ENCODE assay signal across 14 cellular contexts in genomic region chr3:123076496-123077418, GRCh38. TPM values are rescaled to one million over a fixed set of nuclear protein-coding genes. Genes with fewer than 3 reads are reported as not detected.
A peak's percentile ranks its signal among the peaks of the same experiment; 100 is the strongest.
DNase-seq lines count a peak whose midpoint lies in the region; ATAC-seq and TF ChIP-seq lines count a peak whose summit lies in the region.
"Had no signal": no experiment of that assay in that cellular context is flagged by ENCODE, and none has a peak within 500 bp of the region (broad histone marks: within the 10 kb centered on the region; RNA-seq: fewer than 3 reads in every experiment).

No MANE protein-coding gene starts in this region.

- H2AK5ac ChIP-seq in mesenchymal stem cell (ENCODE audit: low read length, severe bottlenecking), result no peak overlapping the region

- WGBS in mesenchymal stem cell, result 85% methylated on average over 5 of the region's 6 CpGs

- H3K23ac ChIP-seq in mesenchymal stem cell (ENCODE audit: low read length in 2 of 2), result no peak overlapping the region

- H3K14ac ChIP-seq in mesenchymal stem cell (ENCODE audit: low read length in 2 of 2), result no peak overlapping the region

- H3K9me3 ChIP-seq in BE2C (no peaks in the 10 kb centered on the region), mesenchymal stem cell (ENCODE audit: control insufficient read depth, low read length) (no peaks in the 10 kb centered on the region)
- H3K9me3 ChIP-seq: neutrophil had no signal

- no peak overlapping the region for H4K8ac ChIP-seq in mesenchymal stem cell (ENCODE audit: low read length)

- H3K4me3 ChIP-seq in BE2C (ENCODE audit: low read depth, low read length), result no peak overlapping the region; the same call in 1 of the 2 replicates
- peak overlapping the region; percentile 20 for H3K4me3 ChIP-seq in coronary artery
- H3K4me3 ChIP-seq in mesenchymal stem cell (ENCODE audit: insufficient read depth in 1 of 2, low read depth in 1 of 2, low read length in 2 of 2), result no peak overlapping the region
- H3K4me3 ChIP-seq: PC-9 had no signal

- peaks cover 22% of the 10 kb centered on the region for H3K79me1 ChIP-seq in mesenchymal stem cell (replicated peaks; ENCODE audit: low read length, poor library complexity, severe bottlenecking)

- H3K9ac ChIP-seq in mesenchymal stem cell (ENCODE audit: low read length), result peak overlapping the region; percentile 4

- peak overlapping the region in 1 of 2 experiments; percentile 29 for H2BK12ac ChIP-seq in mesenchymal stem cell (ENCODE audit: low read length in 2 of 2)

- no peaks in the 10 kb centered on the region for H3K27me3 ChIP-seq in BE2C
- no peaks in the 10 kb centered on the region for H3K27me3 ChIP-seq in mesenchymal stem cell (ENCODE audit: control insufficient read depth in 1 of 2, insufficient read depth in 1 of 2, low read length in 2 of 2)
- H3K27me3 ChIP-seq: neutrophil had no signal

- H3K36me3 ChIP-seq in BE2C (no peaks in the 10 kb centered on the region), mesenchymal stem cell (ENCODE audit: control insufficient read depth in 1 of 2, insufficient read depth in 2 of 2, low read depth in 1 of 2, low read length in 2 of 2) (peaks cover 2 to 3% of the 10 kb centered on the region in 2 experiments)
- H3K36me3 ChIP-seq: neutrophil had no signal

- H2BK120ac ChIP-seq in mesenchymal stem cell (ENCODE audit: low read depth, low read length), result no peak overlapping the region

- no peak for ATAC-seq in HG03039 (IDR thresholded peaks at IDR 0.05; ENCODE audit: unreplicated experiment)
- no peak for ATAC-seq in HG03442 (IDR thresholded peaks at IDR 0.05; ENCODE audit: unreplicated experiment)

- H3K4me2 ChIP-seq in mesenchymal stem cell (ENCODE audit: low read length, poor library complexity, severe bottlenecking), result no peak overlapping the region
- H3K4me2 ChIP-seq: PC-9 had no signal

- peak overlapping the region; percentile 67 to 70 for H3K27ac ChIP-seq in coronary artery
- no peak overlapping the region for H3K27ac ChIP-seq in mesenchymal stem cell (ENCODE audit: low read length, poor library complexity, severe bottlenecking)
- H3K27ac ChIP-seq: neutrophil, PC-9 had no signal

- no peak overlapping the region for H4K91ac ChIP-seq in mesenchymal stem cell (ENCODE audit: low read length)

- no peak for TF ChIP-seq CTCF in BE2C (IDR thresholded peaks at IDR 0.05; ENCODE audit: low read depth, low read length)
- no peak for TF ChIP-seq CTCF in coronary artery (IDR thresholded peaks at IDR 0.05)

- H2BK5ac ChIP-seq in mesenchymal stem cell (ENCODE audit: low read depth, low read length, poor library complexity, severe bottlenecking), result no peak overlapping the region

- H2BK15ac ChIP-seq in mesenchymal stem cell (ENCODE audit: low read depth, poor library complexity, severe bottlenecking), result no peak overlapping the region

- no peak overlapping the region for H2AFZ ChIP-seq in mesenchymal stem cell (ENCODE audit: low read depth, low read length)
- H2AFZ ChIP-seq: PC-9 had no signal

- DNase-seq in BE2C, result peak; percentile 88
- DNase-seq in NCI-H2029 treated with DMSO at 0.1 percent for 48 hours (lab: John Stamatoyannopoulos, UW), result peak; percentile 49
- DNase-seq in coronary artery (ENCODE audit: low spot score), result peak; percentile 87
- DNase-seq in mesenchymal stem cell, result peak; percentile 18
- DNase-seq in stimulated activated CD4-positive, alpha-beta T cell treated with anti-CD3 and anti-CD28 coated beads, Interleukin-15, amount 100 ng/mL, for 24 hours, result no peak
- DNase-seq in GDM1 (lab: John Stamatoyannopoulos, UW), result no peak
- DNase-seq: activated B cell treated with CpG ODN at 0.5 μM for 24 hours; effector memory CD4-positive, alpha-beta T cell; KBM-7; PC-9 had no signal

- peak overlapping the region in 1 of 2 experiments; percentile 11 for H3K18ac ChIP-seq in mesenchymal stem cell (ENCODE audit: low read depth in 1 of 2, low read length in 2 of 2)

- H3K4me1 ChIP-seq in BE2C (peaks cover 45% of the 10 kb centered on the region), mesenchymal stem cell (ENCODE audit: control insufficient read depth, insufficient read depth, low read depth, low read length) (peaks cover 4% of the 10 kb centered on the region)

- no peak overlapping the region for H3K4ac ChIP-seq in mesenchymal stem cell (ENCODE audit: low read depth in 1 of 2, low read length in 2 of 2)

RNA-seq across cellular contexts. Expression of gene PDIA5, which starts 9.9 kb away (rescaled TPM):
- polyA plus RNA-seq in BE2C (2012; ENCODE audit: insufficient read depth, insufficient read length, low read depth), result 48.9 TPM
- polyA plus RNA-seq in mesenchymal stem cell (2013, experiment 1 of 2), result 99.5 TPM
- polyA plus RNA-seq in mesenchymal stem cell (2013, experiment 2 of 2), result 101 TPM

RNA-seq across cellular contexts. Expression of gene SEMA5B, which starts 49.2 kb away (rescaled TPM):
- 10.7 TPM for polyA plus RNA-seq in BE2C (2012; ENCODE audit: insufficient read depth, insufficient read length, low read depth)
- polyA plus RNA-seq in mesenchymal stem cell (2013, experiment 1 of 2), result 0.04 TPM
- 0.10 TPM for polyA plus RNA-seq in mesenchymal stem cell (2013, experiment 2 of 2)
- polyA plus RNA-seq: BJ had no signal

Comparison
In these comparisons a context has a peak if more than half of its experiments do, and no peak if none do; other contexts are left out.
1. DNase-seq: peak in BE2C (single experiment), NCI-H2029 treated with DMSO at 0.1 percent for 48 hours (single experiment), coronary artery (single experiment) and mesenchymal stem cell (single experiment); none in stimulated activated CD4-positive, alpha-beta T cell treated with anti-CD3 and anti-CD28 coated beads, Interleukin-15, amount 100 ng/mL, for 24 hours (single experiment) and GDM1 (single experiment).